In the genomic region with DNA sequence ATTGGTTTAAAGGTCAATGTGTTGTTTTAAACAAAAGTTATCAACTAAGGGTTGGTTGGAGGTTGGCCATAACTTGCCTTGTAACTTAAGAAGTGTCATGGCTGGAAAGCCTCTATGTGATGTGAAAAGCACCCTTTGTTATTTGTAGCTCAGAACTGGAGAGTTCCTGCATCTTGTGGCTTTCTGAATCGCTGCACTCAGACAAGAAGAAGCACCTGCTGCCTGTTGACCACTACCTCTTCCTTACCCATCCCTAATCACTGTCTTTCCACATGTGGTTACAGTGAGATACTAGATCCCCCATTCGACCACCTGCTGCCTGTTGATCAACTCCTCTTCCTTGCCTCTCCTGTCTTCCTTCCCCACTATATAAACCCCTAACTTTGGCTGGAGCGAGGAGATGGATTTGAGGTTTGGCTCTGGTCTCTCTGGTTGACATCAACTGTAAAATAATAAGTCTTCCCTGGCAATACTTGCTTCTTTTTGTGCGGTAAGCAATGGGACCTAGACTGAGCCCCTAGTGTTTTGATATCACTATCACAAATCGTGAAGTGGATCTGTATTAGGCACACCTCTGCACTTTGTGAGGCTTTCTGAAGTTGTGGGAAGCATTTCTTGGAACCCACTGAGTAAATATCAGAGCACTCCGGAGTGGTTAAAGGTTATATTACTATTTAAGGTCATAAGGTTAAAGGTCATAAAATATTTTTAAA, we compare ENCODE assay signal across 13 cellular contexts.
DNase-seq lines count a peak whose midpoint lies in the region; ATAC-seq and TF ChIP-seq lines count a peak whose summit lies in the region.
"Had no signal": no experiment of that assay in that cellular context is flagged by ENCODE, and none has a peak within 500 bp of the region (broad histone marks: within the 10 kb centered on the region; RNA-seq: fewer than 3 reads in every experiment).

No MANE protein-coding gene starts in this region.

- no peaks in the 10 kb centered on the region for H3K27me3 ChIP-seq in effector memory CD4-positive, alpha-beta T cell (replicated peaks; ENCODE audit: control insufficient read depth, insufficient read depth, low read length, poor library complexity, severe bottlenecking)
- H3K27me3 ChIP-seq: adrenal gland, tibial artery had no signal

- ATAC-seq in GM19455 (IDR thresholded peaks at IDR 0.05; ENCODE audit: unreplicated experiment): peak; percentile 72
- peak; percentile 70 for ATAC-seq in HG02884 (IDR thresholded peaks at IDR 0.05; ENCODE audit: unreplicated experiment)
- ATAC-seq in activated CD4-positive, CD25-positive, alpha-beta regulatory T cell treated with anti-CD3 and anti-CD28 coated beads, Interleukin-2, amount 50 U/mL, for 24 hours: no peak
- ATAC-seq: activated CD8-positive, alpha-beta memory T cell treated with anti-CD3 and anti-CD28 coated beads, Interleukin-2, amount 10 ng/mL, durations not matched to agents 7 days and 5 days had no signal

- no peak overlapping the region for H3K4me3 ChIP-seq in effector memory CD4-positive, alpha-beta T cell (ENCODE audit: insufficient read depth, low read depth, low read length, poor library complexity, severe bottlenecking)
- H3K4me3 ChIP-seq: adrenal gland, tibial artery had no signal

- CTCF ChIA-PET in GM10248 (lab: Yijun Ruan, JAX): interaction anchor here (0.7 to 4.0 kb wide), 2 partner anchors 14 to 41 kb away, joined by 3 to 24 read pairs; partner anchors contain the start of gene RPL39L

- H3K36me3 ChIP-seq in effector memory CD4-positive, alpha-beta T cell (ENCODE audit: control insufficient read depth, insufficient read depth, low read length): no peaks in the 10 kb centered on the region
- H3K36me3 ChIP-seq: adrenal gland had no signal

- DNase-seq in GM10248 (ENCODE audit: extremely low spot score) (peak; percentile 14), KBM-7 (peak; percentile 20), GOT3 (lab: John Stamatoyannopoulos, UW) (no peak), DMS 273 (lab: John Stamatoyannopoulos, UW; ENCODE audit: unreplicated experiment) (no peak)
- DNase-seq in effector memory CD4-positive, alpha-beta T cell: no peak
- DNase-seq: activated CD8-positive, alpha-beta memory T cell treated with anti-CD3 and anti-CD28 coated beads, Interleukin-2, amount 10 ng/mL, durations not matched to agents 7 days and 5 days; adrenal gland; islet precursor cell; NCI-H1436; tibial artery had no signal

- POLR2A ChIA-PET in GM10248 (lab: Yijun Ruan, JAX): no interaction called here

- no peak for TF ChIP-seq CTCF in GM10248 (IDR thresholded peaks at IDR 0.05; ENCODE audit: control extremely low read depth, extremely low read depth, low read depth, missing control alignments)

- H3K9me3 ChIP-seq in effector memory CD4-positive, alpha-beta T cell (ENCODE audit: control insufficient read depth, low read length): no peaks in the 10 kb centered on the region
- H3K9me3 ChIP-seq: adrenal gland, tibial artery had no signal

- no peak overlapping the region for H3K27ac ChIP-seq in effector memory CD4-positive, alpha-beta T cell (ENCODE audit: insufficient read depth, low read length, poor library complexity, severe bottlenecking)
- H3K27ac ChIP-seq: adrenal gland, tibial artery had no signal

- H3K4me1 ChIP-seq in effector memory CD4-positive, alpha-beta T cell (ENCODE audit: control insufficient read depth, insufficient read depth, low read length, poor library complexity, severe bottlenecking): peaks cover 8% of the 10 kb centered on the region
- H3K4me1 ChIP-seq: adrenal gland had no signal

- in situ Hi-C loops in KBM-7 (cut with MboI; ENCODE audit: low pct_unique_long_range_greater_than_20kb, low sequenced_read_pairs): loop anchor here (25.0 kb wide), 1 partner anchor 288 kb away; the partner anchor contains the start of gene ADIPOQ

Comparison
In these comparisons a context has a peak if more than half of its experiments do, and no peak if none do; other contexts are left out.
1. DNase-seq: peak in GM10248 (single experiment) and KBM-7 (single experiment); none in GOT3 (single experiment), effector memory CD4-positive, alpha-beta T cell (0 of 3) and DMS 273 (single experiment).
2. ATAC-seq: peak in GM19455 (single experiment) and HG02884 (single experiment); none in activated CD4-positive, CD25-positive, alpha-beta regulatory T cell treated with anti-CD3 and anti-CD28 coated beads, Interleukin-2, amount 50 U/mL, for 24 hours (0 of 2).